Comparison of ENCODE assay signal across 1 cellular context in genomic region chr2:46298522-46299351, GRCh38.
TF ChIP-seq lines count a peak whose summit lies in the region.

No MANE protein-coding gene starts in this region.

TF ChIP-seq in HEK293, 187 proteins besides CTCF, POLR2A, EP300 and RAD21 (continued from another document):
- TF ChIP-seq ZNF518A (tag by site-specific recombination; conservative IDR thresholded peaks at IDR 0.05; ENCODE audit: low read depth): no peak
